8 cellular contexts compared by ENCODE assay signal in the genomic region with DNA sequence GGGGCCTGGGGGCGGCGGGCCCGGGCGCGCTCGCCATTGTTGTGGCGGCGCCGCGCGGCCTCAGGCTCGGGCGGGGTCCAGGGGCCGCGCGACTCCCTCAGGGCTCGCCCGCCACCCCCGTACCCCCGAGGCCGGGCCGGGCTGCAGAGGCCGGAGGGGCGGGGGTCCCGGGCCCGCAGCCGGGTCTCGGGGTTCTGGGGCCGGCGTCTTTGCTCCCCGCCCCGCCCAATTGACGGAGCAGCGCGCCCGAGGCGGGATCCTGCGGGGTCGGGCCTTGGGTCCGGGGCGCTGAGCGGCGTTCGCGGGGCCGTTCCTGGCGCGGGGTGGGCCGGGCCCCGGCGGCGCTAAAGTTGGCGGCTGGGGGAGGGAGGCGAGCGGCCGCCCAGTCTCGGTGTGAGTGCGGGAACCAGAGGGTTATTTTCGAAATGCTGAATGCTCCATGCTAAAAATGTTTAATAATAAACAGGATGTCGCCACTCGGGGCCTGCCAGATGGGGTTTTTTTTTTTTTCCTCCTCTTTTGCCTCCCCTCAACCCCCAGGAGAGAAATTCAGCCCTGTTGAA. TPM values are rescaled to one million over a fixed set of nuclear protein-coding genes. Genes with fewer than 3 reads are reported as not detected.
DNase-seq lines count a peak whose midpoint lies in the region; ATAC-seq and TF ChIP-seq lines count a peak whose summit lies in the region.

No MANE protein-coding gene starts in this region.

- WGBS in right lobe of liver (ENCODE audit: insufficient coverage, low coverage, low lambda C conversion rate, missing lambda C conversion rate): 0% methylated on average over 23 of the region's 61 CpGs

- H3K27ac ChIP-seq in coronary artery (peak overlapping the region; percentile 95 to 99), right lobe of liver (peak overlapping the region; percentile 74 to 95 (median 91))

- TF ChIP-seq CTCF in coronary artery (IDR thresholded peaks at IDR 0.05): no peak
- TF ChIP-seq CTCF in right lobe of liver (IDR thresholded peaks at IDR 0.05): no peak

- intact Hi-C loops in right lobe of liver (cut with DNase I): no loop called here

- TF ChIP-seq POLR2A in right lobe of liver (IDR thresholded peaks at IDR 0.05): peak; percentile 4

- H3K9me3 ChIP-seq in right lobe of liver: no peaks in the 10 kb centered on the region

- H3K27me3 ChIP-seq in right lobe of liver: no peaks in the 10 kb centered on the region

- no peaks in the 10 kb centered on the region for H3K36me3 ChIP-seq in right lobe of liver

- H3K4me3 ChIP-seq in coronary artery (peak overlapping the region; percentile 93), right lobe of liver (peak overlapping the region; percentile 45 to 77 (median 68))

- peaks cover 0 to 67% (median 28%) of the 10 kb centered on the region in 4 donors for H3K4me1 ChIP-seq in right lobe of liver

- DNase-seq in AG08396 (ENCODE audit: low spot score) (peak; percentile 76), coronary artery (ENCODE audit: low spot score) (no peak), right lobe of liver (peak; percentile 69 to 73 (median 71)), DMS79 treated with DMSO at 0.1 percent for 48 hours (lab: John Stamatoyannopoulos, UW) (no peak)
- peak; percentile 43 for DNase-seq in stimulated activated naive CD4-positive, alpha-beta T cell treated with Interleukin-2 at 50 U/mL for 16 hours (lab: John Stamatoyannopoulos, UW)

- ATAC-seq in GM19035 (IDR thresholded peaks at IDR 0.05; ENCODE audit: unreplicated experiment) (peak; percentile 36), HG03457 (IDR thresholded peaks at IDR 0.05; ENCODE audit: unreplicated experiment) (peak; percentile 16), right lobe of liver (peak; percentile 18 to 33 (median 26))
- peak; percentile 6 to 16 for ATAC-seq in activated CD4-positive, CD25-positive, alpha-beta regulatory T cell treated with anti-CD3 and anti-CD28 coated beads, Interleukin-2, amount 50 U/mL, for 24 hours

RNA-seq across cellular contexts. Expression of a gene that starts 0.7 kb away (rescaled TPM):
- total RNA-seq in right lobe of liver: 10 to 100 TPM; 53.7 to 82.6 (median 57.3) TPM

Comparison
In these comparisons a context has a peak if more than half of its experiments do, and no peak if none do; other contexts are left out.
1. DNase-seq: peak in AG08396 (single experiment), right lobe of liver (3 of 3) and stimulated activated naive CD4-positive, alpha-beta T cell treated with Interleukin-2 at 50 U/mL for 16 hours (single experiment); none in coronary artery (single experiment) and DMS79 treated with DMSO at 0.1 percent for 48 hours (single experiment).
2. Peak in every context shown above with its lines, with median percentiles within 50 percentile points of each other: ATAC-seq.